13 cellular contexts compared by ENCODE assay signal in the genomic region with DNA sequence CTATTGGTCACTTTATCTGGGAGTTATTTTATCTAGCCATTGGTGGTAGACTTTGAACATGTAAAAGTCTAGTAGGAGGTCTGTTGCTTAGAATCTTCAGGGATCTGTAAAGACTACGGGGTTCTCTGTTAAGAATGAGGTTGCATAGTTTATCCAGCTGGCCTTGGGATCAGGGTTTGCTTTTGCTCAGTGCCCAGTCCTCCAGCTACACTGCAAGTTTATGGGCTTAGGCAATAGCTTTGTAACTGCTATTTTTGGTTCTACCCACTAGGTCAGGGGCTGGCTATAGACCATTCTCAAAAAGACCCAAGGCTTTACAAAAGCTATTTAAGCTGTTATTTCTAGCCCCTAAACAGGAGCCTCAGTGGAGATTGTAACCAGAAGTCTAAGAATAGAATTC. TPM values are rescaled to one million over a fixed set of nuclear protein-coding genes. Genes with fewer than 3 reads are reported as not detected.
DNase-seq lines count a peak whose midpoint lies in the region; ATAC-seq and TF ChIP-seq lines count a peak whose summit lies in the region.
"Had no signal": no experiment of that assay in that cellular context is flagged by ENCODE, and none has a peak within 500 bp of the region (broad histone marks: within the 10 kb centered on the region; RNA-seq: fewer than 3 reads in every experiment).

No MANE protein-coding gene starts in this region.

- peaks cover 0 to 44% (median 5%) of the 10 kb centered on the region in 9 donors for H3K36me3 ChIP-seq in heart right ventricle
- H3K36me3 ChIP-seq in skeletal muscle tissue (ENCODE audit: control insufficient read depth in 3 of 3, insufficient read depth in 3 of 3, low read length in 3 of 3) = peaks cover 0 to 6% (median 0%) of the 10 kb centered on the region in 3 donors

- H3K27ac ChIP-seq in heart right ventricle (peak overlapping the region in 7 of 10 donors; percentile 49 to 75 (median 64)), skeletal muscle tissue (ENCODE audit: low read depth, low read length) (peak overlapping the region; percentile 81)

- H3K4me3 ChIP-seq in heart right ventricle = no peak overlapping the region
- peak overlapping the region; percentile 18 to 46 (median 23) for H3K4me3 ChIP-seq in skeletal muscle tissue (ENCODE audit: low read length in 3 of 3)
- H3K4me3 ChIP-seq: sigmoid colon had no signal

- intact Hi-C loops in heart right ventricle (cut with DNase I) = loop anchor here in 1 of 10 donors (10.0 kb wide), 1 partner anchor 201 kb away; a partner anchor contains a TSS

- H3K27me3 ChIP-seq in heart right ventricle (no peaks in the 10 kb centered on the region), skeletal muscle tissue (ENCODE audit: control insufficient read depth in 3 of 3, insufficient read depth in 3 of 3, low read length in 3 of 3) (no peaks in the 10 kb centered on the region)
- H3K27me3 ChIP-seq: sigmoid colon had no signal

- H3K4me1 Mint-ChIP-seq in activated CD8-positive, alpha-beta memory T cell treated with anti-CD3 and anti-CD28 coated beads, Interleukin-2, amount 10 ng/mL, durations not matched to agents 7 days and 5 days = peaks cover 23% of the 10 kb centered on the region
- peaks cover 25% of the 10 kb centered on the region for H3K4me1 Mint-ChIP-seq in stimulated activated effector memory CD8-positive, alpha-beta T cell treated with anti-CD3 and anti-CD28 coated beads, Interleukin-12 subunit alpha, Interleukin-12 subunit beta, amount 100 ng/mL, for 72 hours

- H3K36me3 Mint-ChIP-seq in activated CD8-positive, alpha-beta memory T cell treated with anti-CD3 and anti-CD28 coated beads, Interleukin-2, amount 10 ng/mL, durations not matched to agents 7 days and 5 days = peaks cover 10% of the 10 kb centered on the region
- peaks cover 59% of the 10 kb centered on the region for H3K36me3 Mint-ChIP-seq in stimulated activated effector memory CD8-positive, alpha-beta T cell treated with anti-CD3 and anti-CD28 coated beads, Interleukin-12 subunit alpha, Interleukin-12 subunit beta, amount 100 ng/mL, for 72 hours

- no peak for DNase-seq in activated CD8-positive, alpha-beta memory T cell treated with anti-CD3 and anti-CD28 coated beads, Interleukin-2, amount 10 ng/mL, durations not matched to agents 7 days and 5 days
- no peak for DNase-seq in activated CD8-positive, alpha-beta memory T cell treated with anti-CD3 and anti-CD28 coated beads, Interleukin-2, amount 50 U/mL, for 4 hours
- DNase-seq in amniotic epithelial cell (ENCODE audit: low read depth) = peak; percentile 31
- no peak for DNase-seq in heart right ventricle
- no peak for DNase-seq in NCI-H2081 (lab: John Stamatoyannopoulos, UW)
- no peak for DNase-seq in NK-92 treated with Interleukin-12 subunit alpha and Interleukin-12 subunit beta, amount 100 ng/mL, for 24 hours (lab: John Stamatoyannopoulos, UW)
- DNase-seq in stimulated activated effector memory CD8-positive, alpha-beta T cell treated with anti-CD3 and anti-CD28 coated beads, Interleukin-12 subunit alpha, Interleukin-12 subunit beta, amount 100 ng/mL, for 72 hours (ENCODE audit: low spot score in 2 of 2) = no peak
- DNase-seq: DMS153, NCI-H1417 treated with DMSO at 0.1 percent for 48 hours, sigmoid colon, T-helper 2 cell had no signal

- no peak for TF ChIP-seq CTCF in heart right ventricle (IDR thresholded peaks at IDR 0.05)

- no peaks in the 10 kb centered on the region for H3K9me3 Mint-ChIP-seq in activated CD8-positive, alpha-beta memory T cell treated with anti-CD3 and anti-CD28 coated beads, Interleukin-2, amount 10 ng/mL, durations not matched to agents 7 days and 5 days (ENCODE audit: low read depth)
- H3K9me3 Mint-ChIP-seq in stimulated activated effector memory CD8-positive, alpha-beta T cell treated with anti-CD3 and anti-CD28 coated beads, Interleukin-12 subunit alpha, Interleukin-12 subunit beta, amount 100 ng/mL, for 72 hours = no peaks in the 10 kb centered on the region
- H3K9me3 Mint-ChIP-seq: memory B cell had no signal

- peak overlapping the region; percentile 34 to 51 (median 41) for H3K9ac ChIP-seq in skeletal muscle tissue (ENCODE audit: low read depth in 1 of 3, low read length in 3 of 3)

- CTCF ChIA-PET in activated CD8-positive, alpha-beta memory T cell treated with anti-CD3 and anti-CD28 coated beads, Interleukin-2, amount 10 ng/mL, durations not matched to agents 7 days and 5 days (lab: Charles Lee) = interaction anchor here (1.2 to 9.1 kb wide), 2 partner anchors 8 to 30 kb away, joined by 3 to 89 read pairs; a partner anchor contains a TSS

- peak overlapping the region; percentile 9 for H3K27ac Mint-ChIP-seq in activated CD8-positive, alpha-beta memory T cell treated with anti-CD3 and anti-CD28 coated beads, Interleukin-2, amount 10 ng/mL, durations not matched to agents 7 days and 5 days
- no peak overlapping the region for H3K27ac Mint-ChIP-seq in stimulated activated effector memory CD8-positive, alpha-beta T cell treated with anti-CD3 and anti-CD28 coated beads, Interleukin-12 subunit alpha, Interleukin-12 subunit beta, amount 100 ng/mL, for 72 hours

- no peaks in the 10 kb centered on the region for H3K9me3 ChIP-seq in heart right ventricle
- no peaks in the 10 kb centered on the region for H3K9me3 ChIP-seq in skeletal muscle tissue (ENCODE audit: control insufficient read depth in 3 of 3, low read length in 3 of 3)
- H3K9me3 ChIP-seq: sigmoid colon had no signal

- no peak overlapping the region for H3K4me3 Mint-ChIP-seq in activated CD8-positive, alpha-beta memory T cell treated with anti-CD3 and anti-CD28 coated beads, Interleukin-2, amount 10 ng/mL, durations not matched to agents 7 days and 5 days
- no peak overlapping the region for H3K4me3 Mint-ChIP-seq in stimulated activated effector memory CD8-positive, alpha-beta T cell treated with anti-CD3 and anti-CD28 coated beads, Interleukin-12 subunit alpha, Interleukin-12 subunit beta, amount 100 ng/mL, for 72 hours
- H3K4me3 Mint-ChIP-seq: memory B cell had no signal

- peaks cover 0 to 100% (median 79%) of the 10 kb centered on the region in 9 donors for H3K4me1 ChIP-seq in heart right ventricle
- H3K4me1 ChIP-seq in skeletal muscle tissue (ENCODE audit: control insufficient read depth in 3 of 3, insufficient read depth in 3 of 3, low read length in 3 of 3) = peaks cover 27 to 35% (median 35%) of the 10 kb centered on the region in 3 donors

- 33 to 39% methylated on average over 1 of the region's 1 CpG for WGBS in heart right ventricle, 2 donors

- H3K27me3 Mint-ChIP-seq in activated CD8-positive, alpha-beta memory T cell treated with anti-CD3 and anti-CD28 coated beads, Interleukin-2, amount 10 ng/mL, durations not matched to agents 7 days and 5 days = no peaks in the 10 kb centered on the region
- H3K27me3 Mint-ChIP-seq: memory B cell had no signal

- ATAC-seq in activated CD8-positive, alpha-beta memory T cell treated with anti-CD3 and anti-CD28 coated beads, Interleukin-2, amount 10 ng/mL, durations not matched to agents 7 days and 5 days = no peak
- ATAC-seq in heart right ventricle = peak; percentile 29 to 90 (median 82)
- no peak for ATAC-seq in stimulated activated effector memory CD8-positive, alpha-beta T cell treated with anti-CD3 and anti-CD28 coated beads, Interleukin-12 subunit alpha, Interleukin-12 subunit beta, amount 100 ng/mL, for 72 hours

RNA-seq across cellular contexts. Expression of a gene that starts 9.8 kb away (rescaled TPM):
- total RNA-seq in activated CD8-positive, alpha-beta memory T cell treated with anti-CD3 and anti-CD28 coated beads, Interleukin-2, amount 10 ng/mL, durations not matched to agents 7 days and 5 days = 10 to 100 TPM; 62.1 to 68.6 TPM
- 100 to 1,000 TPM; 101 to 160 (median 126) TPM for total RNA-seq in heart right ventricle
- polyA plus RNA-seq in heart right ventricle = 10 to 100 TPM; 20.4 to 53.7 TPM
- 57.9 TPM for total RNA-seq in skeletal muscle tissue

Comparison
In these comparisons a context has a peak if more than half of its experiments do, and no peak if none do; other contexts are left out.
1. ATAC-seq: peak in heart right ventricle (8 of 8); none in activated CD8-positive, alpha-beta memory T cell treated with anti-CD3 and anti-CD28 coated beads, Interleukin-2, amount 10 ng/mL, durations not matched to agents 7 days and 5 days (single experiment) and stimulated activated effector memory CD8-positive, alpha-beta T cell treated with anti-CD3 and anti-CD28 coated beads, Interleukin-12 subunit alpha, Interleukin-12 subunit beta, amount 100 ng/mL, for 72 hours (single experiment).
2. H3K4me3 ChIP-seq: peak in skeletal muscle tissue (3 of 3); none in heart right ventricle (0 of 10).